23 cellular contexts compared by ENCODE assay signal in genomic region chr22:40335358-40335757, GRCh38. TPM values are rescaled to one million over a fixed set of nuclear protein-coding genes. Genes with fewer than 3 reads are reported as not detected.
DNase-seq lines count a peak whose midpoint lies in the region; ATAC-seq and TF ChIP-seq lines count a peak whose summit lies in the region.
"Had no signal": no experiment of that assay in that cellular context is flagged by ENCODE, and none has a peak within 500 bp of the region (broad histone marks: within the 10 kb centered on the region; RNA-seq: fewer than 3 reads in every experiment).

No MANE protein-coding gene starts in this region.

- H3K4me3 Mint-ChIP-seq in activated naive CD8-positive, alpha-beta T cell: no peak overlapping the region
- H3K4me3 Mint-ChIP-seq in activated naive CD8-positive, alpha-beta T cell treated with anti-CD3 and anti-CD28 coated beads for 36 hours: no peak overlapping the region
- no peak overlapping the region for H3K4me3 Mint-ChIP-seq in activated CD4-positive, alpha-beta memory T cell treated with anti-CD3 and anti-CD28 coated beads, Interleukin-2, amount 10 ng/mL, durations not matched to agents 7 days and 5 days
- H3K4me3 Mint-ChIP-seq in stimulated activated memory B cell treated with anti-CD40 and anti-IgM and Interleukin-4, amounts not matched to agents 10 μg/mL and 1 μg/mL and 100 μg/mL, for 72 hours: no peak overlapping the region

- H3K9me3 Mint-ChIP-seq in activated naive CD8-positive, alpha-beta T cell (ENCODE audit: low read depth): no peaks in the 10 kb centered on the region
- no peaks in the 10 kb centered on the region for H3K9me3 Mint-ChIP-seq in activated naive CD8-positive, alpha-beta T cell treated with anti-CD3 and anti-CD28 coated beads for 36 hours
- no peaks in the 10 kb centered on the region for H3K9me3 Mint-ChIP-seq in activated CD4-positive, alpha-beta memory T cell treated with anti-CD3 and anti-CD28 coated beads, Interleukin-2, amount 10 ng/mL, durations not matched to agents 7 days and 5 days
- no peaks in the 10 kb centered on the region for H3K9me3 Mint-ChIP-seq in stimulated activated memory B cell treated with anti-CD40 and anti-IgM and Interleukin-4, amounts not matched to agents 10 μg/mL and 1 μg/mL and 100 μg/mL, for 72 hours
- H3K9me3 Mint-ChIP-seq: activated CD4-positive, alpha-beta T cell treated with anti-CD3 and anti-CD28 coated beads, Interleukin-2, amount 10 ng/mL, durations not matched to agents 24 days and 14 days; activated naive CD8-positive, alpha-beta T cell treated with anti-CD3 and anti-CD28 coated beads, Interleukin-2, amount 10 ng/mL, durations not matched to agents 7 days and 5 days had no signal

- POLR2A ChIA-PET in HEK293 (lab: Yijun Ruan, JAX): interaction anchor here (0.6 kb wide), 1 partner anchor 190 kb away, joined by 4 read pairs; no protein-coding TSS in a partner anchor
- POLR2A ChIA-PET in activated CD4-positive, alpha-beta memory T cell treated with anti-CD3 and anti-CD28 coated beads, Interleukin-2, amount 10 ng/mL, durations not matched to agents 7 days and 5 days (lab: Charles Lee): interaction anchor here (0.6 to 5.4 kb wide), 7 partner anchors 11 to 300 kb away, joined by 3 to 58 read pairs (median 5); partner anchors contain the start of genes ADSL and TNRC6B

- H3K4me3 ChIP-seq in HEK293 (ENCODE audit: low read depth, low read length): no peak overlapping the region
- H3K4me3 ChIP-seq: esophagus muscularis mucosa, gastroesophageal sphincter, lung, upper lobe of right lung had no signal

- H3K9me3 ChIP-seq in HEK293 (ENCODE audit: control insufficient read depth, insufficient read depth, low read depth, low read length): no peaks in the 10 kb centered on the region
- H3K9me3 ChIP-seq: esophagus muscularis mucosa, gastroesophageal sphincter, upper lobe of right lung had no signal

- no peak for ATAC-seq in stimulated activated memory B cell treated with anti-CD40 and anti-IgM and Interleukin-4, amounts not matched to agents 10 μg/mL and 1 μg/mL and 100 μg/mL, for 72 hours
- no peak for ATAC-seq in GM18909 (IDR thresholded peaks at IDR 0.05; ENCODE audit: poor library complexity, unreplicated experiment)
- ATAC-seq in HG03439 (IDR thresholded peaks at IDR 0.05; ENCODE audit: unreplicated experiment): no peak
- ATAC-seq: gastroesophageal sphincter, upper lobe of right lung had no signal

- CTCF ChIA-PET in HEK293 (lab: Yijun Ruan, JAX): interaction anchor here (0.6 to 0.8 kb wide), 2 partner anchors 13 to 24 kb away, joined by 3 to 4 read pairs; no protein-coding TSS in a partner anchor
- CTCF ChIA-PET in activated CD4-positive, alpha-beta memory T cell treated with anti-CD3 and anti-CD28 coated beads, Interleukin-2, amount 10 ng/mL, durations not matched to agents 7 days and 5 days (lab: Charles Lee): interaction anchor here (0.6 to 1.9 kb wide), 7 partner anchors 10 to 869 kb away, joined by 3 to 10 read pairs (median 4); partner anchors contain the start of gene TNRC6B

- no peaks in the 10 kb centered on the region for H3K36me3 Mint-ChIP-seq in activated naive CD8-positive, alpha-beta T cell
- peaks cover 2% of the 10 kb centered on the region for H3K36me3 Mint-ChIP-seq in activated naive CD8-positive, alpha-beta T cell treated with anti-CD3 and anti-CD28 coated beads for 36 hours
- H3K36me3 Mint-ChIP-seq in activated CD4-positive, alpha-beta memory T cell treated with anti-CD3 and anti-CD28 coated beads, Interleukin-2, amount 10 ng/mL, durations not matched to agents 7 days and 5 days (ENCODE audit: low read depth): peaks cover 16% of the 10 kb centered on the region
- peaks cover 10% of the 10 kb centered on the region for H3K36me3 Mint-ChIP-seq in stimulated activated memory B cell treated with anti-CD40 and anti-IgM and Interleukin-4, amounts not matched to agents 10 μg/mL and 1 μg/mL and 100 μg/mL, for 72 hours

- H3K36me3 ChIP-seq in HEK293 (ENCODE audit: control insufficient read depth in 2 of 2, insufficient read depth in 1 of 2, low read length in 2 of 2): peaks cover 0 to 4% of the 10 kb centered on the region in 2 experiments; a peak in 2 of 3 replicates

- no peaks in the 10 kb centered on the region for H3K27me3 Mint-ChIP-seq in activated naive CD8-positive, alpha-beta T cell
- no peaks in the 10 kb centered on the region for H3K27me3 Mint-ChIP-seq in activated naive CD8-positive, alpha-beta T cell treated with anti-CD3 and anti-CD28 coated beads for 36 hours
- H3K27me3 Mint-ChIP-seq in activated CD4-positive, alpha-beta memory T cell treated with anti-CD3 and anti-CD28 coated beads, Interleukin-2, amount 10 ng/mL, durations not matched to agents 7 days and 5 days: no peaks in the 10 kb centered on the region
- no peaks in the 10 kb centered on the region for H3K27me3 Mint-ChIP-seq in stimulated activated memory B cell treated with anti-CD40 and anti-IgM and Interleukin-4, amounts not matched to agents 10 μg/mL and 1 μg/mL and 100 μg/mL, for 72 hours
- H3K27me3 Mint-ChIP-seq: activated CD4-positive, alpha-beta T cell treated with anti-CD3 and anti-CD28 coated beads, Interleukin-2, amount 10 ng/mL, durations not matched to agents 24 days and 14 days; activated naive CD8-positive, alpha-beta T cell treated with anti-CD3 and anti-CD28 coated beads, Interleukin-2, amount 10 ng/mL, durations not matched to agents 7 days and 5 days had no signal

- H3K4me1 ChIP-seq in HEK293 (ENCODE audit: control insufficient read depth, insufficient read depth, low read length): peaks cover 13% of the 10 kb centered on the region
- H3K4me1 ChIP-seq: upper lobe of right lung had no signal

- no peak for TF ChIP-seq CTCF in HEK293 (tag by site-specific recombination; IDR thresholded peaks at IDR 0.05)

- peak overlapping the region; percentile 55 for H3K27ac Mint-ChIP-seq in activated naive CD8-positive, alpha-beta T cell
- H3K27ac Mint-ChIP-seq in activated naive CD8-positive, alpha-beta T cell treated with anti-CD3 and anti-CD28 coated beads for 36 hours: no peak overlapping the region
- peak overlapping the region; percentile 53 for H3K27ac Mint-ChIP-seq in activated CD4-positive, alpha-beta memory T cell treated with anti-CD3 and anti-CD28 coated beads, Interleukin-2, amount 10 ng/mL, durations not matched to agents 7 days and 5 days
- peak overlapping the region; percentile 74 for H3K27ac Mint-ChIP-seq in stimulated activated memory B cell treated with anti-CD40 and anti-IgM and Interleukin-4, amounts not matched to agents 10 μg/mL and 1 μg/mL and 100 μg/mL, for 72 hours

- DNase-seq in activated naive CD8-positive, alpha-beta T cell treated with anti-CD3 and anti-CD28 coated beads for 36 hours: no peak
- no peak for DNase-seq in activated CD4-positive, alpha-beta memory T cell treated with anti-CD3 and anti-CD28 coated beads, Interleukin-2, amount 10 ng/mL, durations not matched to agents 7 days and 5 days
- no peak for DNase-seq in hippocampal formation (lab: John Stamatoyannopoulos, UW)
- DNase-seq: activated CD4-positive, alpha-beta T cell treated with anti-CD3 and anti-CD28 coated beads, Interleukin-2, amount 10 ng/mL, durations not matched to agents 24 days and 14 days; activated naive CD8-positive, alpha-beta T cell treated with anti-CD3 and anti-CD28 coated beads, Interleukin-2, amount 10 ng/mL, durations not matched to agents 7 days and 5 days; Calu3; effector CD8-positive, alpha-beta T cell; MM.1S; NCI-H1694; NCI-H446; occipital lobe; retina; stimulated activated CD4-positive, alpha-beta T cell treated with anti-CD3 and anti-CD28 coated beads, Interleukin-4, amount 100 ng/mL, for 4 hours; SW 1271; upper lobe of right lung had no signal

- peaks cover 67% of the 10 kb centered on the region for H3K4me1 Mint-ChIP-seq in activated naive CD8-positive, alpha-beta T cell (ENCODE audit: low read depth)
- peaks cover 54% of the 10 kb centered on the region for H3K4me1 Mint-ChIP-seq in activated naive CD8-positive, alpha-beta T cell treated with anti-CD3 and anti-CD28 coated beads for 36 hours
- H3K4me1 Mint-ChIP-seq in activated CD4-positive, alpha-beta memory T cell treated with anti-CD3 and anti-CD28 coated beads, Interleukin-2, amount 10 ng/mL, durations not matched to agents 7 days and 5 days: peaks cover 78% of the 10 kb centered on the region
- peaks cover 49% of the 10 kb centered on the region for H3K4me1 Mint-ChIP-seq in stimulated activated memory B cell treated with anti-CD40 and anti-IgM and Interleukin-4, amounts not matched to agents 10 μg/mL and 1 μg/mL and 100 μg/mL, for 72 hours

- H3K27ac ChIP-seq in HEK293 (ENCODE audit: extremely low read depth, low read depth, low read length): no peak overlapping the region
- H3K27ac ChIP-seq: gastroesophageal sphincter, upper lobe of right lung had no signal

TF ChIP-seq in HEK293, 187 proteins besides CTCF, POLR2A, EP300 and RAD21 (continues in another document):
- peak; percentile 88 for TF ChIP-seq ZNF629 (tag by site-specific recombination; IDR thresholded peaks at IDR 0.05)
- TF ChIP-seq KLF16 (tag by site-specific recombination; IDR thresholded peaks at IDR 0.05): 0 out of 2 replicates have a peak, but pooled peaks have one; percentile 29
- TF ChIP-seq PRDM6 (tag by site-specific recombination; IDR thresholded peaks at IDR 0.05): peak; percentile 97
- TF ChIP-seq ZNF843 (tag by site-specific recombination; IDR thresholded peaks at IDR 0.05): no peak

RNA-seq across cellular contexts. Expression of gene ADSL, which starts 10.9 kb away (rescaled TPM):
- 100 to 1,000 TPM; 174 to 178 TPM for total RNA-seq in activated naive CD8-positive, alpha-beta T cell treated with anti-CD3 and anti-CD28 coated beads for 36 hours
- 100 to 1,000 TPM in 1 of 2 experiments, 10 to 100 TPM in 1; 95.0 to 105 TPM for total RNA-seq in activated CD4-positive, alpha-beta memory T cell treated with anti-CD3 and anti-CD28 coated beads, Interleukin-2, amount 10 ng/mL, durations not matched to agents 7 days and 5 days

RNA-seq across cellular contexts. Expression of gene SGSM3, which starts 35.0 kb away (rescaled TPM):
- 10 to 100 TPM; 37.6 to 41.4 TPM for total RNA-seq in activated naive CD8-positive, alpha-beta T cell treated with anti-CD3 and anti-CD28 coated beads for 36 hours
- total RNA-seq in activated CD4-positive, alpha-beta memory T cell treated with anti-CD3 and anti-CD28 coated beads, Interleukin-2, amount 10 ng/mL, durations not matched to agents 7 days and 5 days: 10 to 100 TPM; 70.0 to 72.2 TPM
